30 cellular contexts compared by ENCODE assay signal in genomic region chr11:31770011-31770410, GRCh38. TPM values are rescaled to one million over a fixed set of nuclear protein-coding genes. Genes with fewer than 3 reads are reported as not detected.
"Had no signal": no experiment of that assay in that cellular context is flagged by ENCODE, and none has a peak within 500 bp of the region (broad histone marks: within the 10 kb centered on the region; RNA-seq: fewer than 3 reads in every experiment).

No MANE protein-coding gene starts in this region.

- H3K36me3 Mint-ChIP-seq: mesothelial cell of epicardium; natural killer cell; stimulated activated effector memory CD8-positive, alpha-beta T cell treated with anti-CD3 and anti-CD28 coated beads, Interleukin-12 subunit alpha, Interleukin-12 subunit beta, amount 100 ng/mL, for 72 hours had no signal

- H3K4me1 Mint-ChIP-seq: immature natural killer cell; mesothelial cell of epicardium; naive B cell; natural killer cell; nephron progenitor cell; stimulated activated effector memory CD8-positive, alpha-beta T cell treated with anti-CD3 and anti-CD28 coated beads, Interleukin-12 subunit alpha, Interleukin-12 subunit beta, amount 100 ng/mL, for 72 hours had no signal

- H3K27me3 ChIP-seq: pancreas, sigmoid colon, spleen, suprapubic skin, tibial artery, upper lobe of right lung had no signal

- H3K27ac ChIP-seq: left ventricle myocardium inferior, pancreas, prostate gland, sigmoid colon, spleen, suprapubic skin, thoracic aorta, tibial artery, upper lobe of right lung had no signal

- H3K27me3 Mint-ChIP-seq: naive B cell; stimulated activated naive CD8-positive, alpha-beta T cell treated with anti-CD3 and anti-CD28 coated beads, Interleukin-15, Interleukin-2, amounts not matched to agents 100 ng/mL and 50 ng/mL, for 24 hours had no signal

- ATAC-seq: left colon; natural killer cell; pancreas; right cardiac atrium; stimulated activated effector memory CD8-positive, alpha-beta T cell treated with anti-CD3 and anti-CD28 coated beads, Interleukin-12 subunit alpha, Interleukin-12 subunit beta, amount 100 ng/mL, for 72 hours; upper lobe of right lung had no signal

- H3K27ac Mint-ChIP-seq: immature natural killer cell; mesothelial cell of epicardium; natural killer cell; nephron progenitor cell; stimulated activated effector memory CD8-positive, alpha-beta T cell treated with anti-CD3 and anti-CD28 coated beads, Interleukin-12 subunit alpha, Interleukin-12 subunit beta, amount 100 ng/mL, for 72 hours; stimulated activated naive CD8-positive, alpha-beta T cell treated with anti-CD3 and anti-CD28 coated beads, Interleukin-15, Interleukin-2, amounts not matched to agents 100 ng/mL and 50 ng/mL, for 24 hours had no signal

- DNase-seq: hypothalamus; immature natural killer cell; kidney; left colon; left ventricle myocardium inferior; mesendoderm; naive B cell; natural killer cell; nephron progenitor cell; nucleus accumbens; pancreas; posterior cingulate gyrus; retina; right cardiac atrium; sigmoid colon; small intestine; spleen; stimulated activated CD4-positive, alpha-beta T cell treated with anti-CD3 and anti-CD28 coated beads, Interleukin-4, amount 100 ng/mL, for 24 hours; stimulated activated naive CD4-positive, alpha-beta T cell; tibial artery; trophoblast cell; upper lobe of right lung had no signal

- H3K4me3 Mint-ChIP-seq: immature natural killer cell; mesothelial cell of epicardium; naive B cell; natural killer cell; nephron progenitor cell; stimulated activated effector memory CD8-positive, alpha-beta T cell treated with anti-CD3 and anti-CD28 coated beads, Interleukin-12 subunit alpha, Interleukin-12 subunit beta, amount 100 ng/mL, for 72 hours; stimulated activated naive CD8-positive, alpha-beta T cell treated with anti-CD3 and anti-CD28 coated beads, Interleukin-15, Interleukin-2, amounts not matched to agents 100 ng/mL and 50 ng/mL, for 24 hours had no signal

- H3K36me3 ChIP-seq: pancreas, prostate gland, sigmoid colon, suprapubic skin, thoracic aorta, tibial artery, upper lobe of right lung had no signal

- H3K4me1 ChIP-seq: left ventricle myocardium inferior, pancreas, prostate gland, sigmoid colon, spleen, suprapubic skin, tibial artery, upper lobe of right lung had no signal

- H3K9me3 Mint-ChIP-seq: immature natural killer cell; mesothelial cell of epicardium; naive B cell; natural killer cell; nephron progenitor cell; stimulated activated effector memory CD8-positive, alpha-beta T cell treated with anti-CD3 and anti-CD28 coated beads, Interleukin-12 subunit alpha, Interleukin-12 subunit beta, amount 100 ng/mL, for 72 hours; stimulated activated naive CD8-positive, alpha-beta T cell treated with anti-CD3 and anti-CD28 coated beads, Interleukin-15, Interleukin-2, amounts not matched to agents 100 ng/mL and 50 ng/mL, for 24 hours had no signal

- H3K9me3 ChIP-seq: left ventricle myocardium inferior, pancreas, prostate gland, sigmoid colon, spleen, suprapubic skin, thoracic aorta, tibial artery, upper lobe of right lung had no signal

- H3K4me3 ChIP-seq: left ventricle myocardium inferior, lung, pancreas, prostate gland, sigmoid colon, spleen, suprapubic skin, thoracic aorta, tibial artery, upper lobe of right lung had no signal

RNA-seq across cellular contexts. Expression of gene PAX6, which starts 41.1 kb away (rescaled TPM):
- total RNA-seq: kidney, left ventricle myocardium inferior, lung, mesothelial cell of epicardium, natural killer cell, right cardiac atrium, sigmoid colon, spleen, subcutaneous adipose tissue, upper lobe of right lung had no signal
- polyA plus RNA-seq: immature natural killer cell had no signal
